18 cellular contexts compared by ENCODE assay signal in genomic region chrX:115251458-115252233, GRCh38. TPM values are rescaled to one million over a fixed set of nuclear protein-coding genes. Genes with fewer than 3 reads are reported as not detected.
A peak's percentile ranks its signal among the peaks of the same experiment; 100 is the strongest.
DNase-seq lines count a peak whose midpoint lies in the region; ATAC-seq and TF ChIP-seq lines count a peak whose summit lies in the region.
"Had no signal": no experiment of that assay in that cellular context is flagged by ENCODE, and none has a peak within 500 bp of the region (broad histone marks: within the 10 kb centered on the region; RNA-seq: fewer than 3 reads in every experiment).

No MANE protein-coding gene starts in this region.

- H4K20me1 ChIP-seq in SK-N-SH (ENCODE audit: insufficient read depth): no peaks in the 10 kb centered on the region

- TF ChIP-seq RAD21 in SK-N-SH (IDR thresholded peaks at IDR 0.05; ENCODE audit: low read length): no peak

- WGBS in transverse colon (ENCODE audit: low coverage in 1 of 2), 2 donors: 58 to 100% methylated on average over 1 to 2 of the region's 2 CpGs
- 48% methylated on average over 2 of the region's 2 CpGs for WGBS in SK-N-SH (ENCODE audit: low lambda C conversion rate)

- no peak overlapping the region for H3K9ac ChIP-seq in SK-N-SH

- peak overlapping the region in 2 of 3 experiments; percentile 42 to 49 for H3K27ac Mint-ChIP-seq in nephron
- H3K27ac Mint-ChIP-seq: T-helper 2 cell treated with Interferon-gamma antibody and Interleukin-4, amounts not matched to agents 5 μg/mL and 100 μg/mL, for 36 hours had no signal

- H2AFZ ChIP-seq in SK-N-SH (ENCODE audit: low read depth): no peak overlapping the region

- TF ChIP-seq CTCF in nephron (IDR thresholded peaks at IDR 0.05; ENCODE audit: unreplicated experiment in 3 of 3) (no peak), transverse colon (IDR thresholded peaks at IDR 0.05) (no peak), SK-N-SH (IDR thresholded peaks at IDR 0.05) (no peak)

- H3K27me3 ChIP-seq in transverse colon (no peaks in the 10 kb centered on the region), SK-N-SH (ENCODE audit: insufficient read depth) (no peaks in the 10 kb centered on the region)

- H3K4me3 ChIP-seq in transverse colon (no peak overlapping the region), SK-N-SH (ENCODE audit: low read depth in 2 of 2, low read length in 1 of 2) (no peak overlapping the region)

- no peaks in the 10 kb centered on the region for H3K36me3 Mint-ChIP-seq in nephron (ENCODE audit: low read depth)

- H3K9me3 Mint-ChIP-seq in nephron: no peaks in the 10 kb centered on the region
- H3K9me3 Mint-ChIP-seq: H9; T-helper 2 cell treated with Interferon-gamma antibody and Interleukin-4, amounts not matched to agents 5 μg/mL and 100 μg/mL, for 36 hours had no signal

- in situ Hi-C loops in transverse colon (cut with MboI; ENCODE audit: low pct_ligation_motif_present in 1 of 4, low pct_unique_long_range_greater_than_20kb in 1 of 4, low sequenced_read_pairs in 3 of 4): no loop called here

- POLR2A ChIA-PET in SK-N-SH (lab: Yijun Ruan, JAX): no interaction called here

- H3K36me3 ChIP-seq in transverse colon (no peaks in the 10 kb centered on the region), SK-N-SH (replicated peaks in 1 of 2; ENCODE audit: control insufficient read depth in 1 of 2, insufficient read depth in 2 of 2, low read length in 1 of 2) (no peaks in the 10 kb centered on the region)

- H3K9me2 ChIP-seq in SK-N-SH: no peaks in the 10 kb centered on the region; the same call in 1 of the 2 replicates

- intact Hi-C loops in transverse colon (cut with DNase I; ENCODE audit: low total_unique reads): no loop called here

- H3K4me1 ChIP-seq in transverse colon: no peaks in the 10 kb centered on the region
- no peaks in the 10 kb centered on the region for H3K4me1 ChIP-seq in SK-N-SH (ENCODE audit: control insufficient read depth in 1 of 2, insufficient read depth in 2 of 2, low read depth in 1 of 2, low read length in 1 of 2)

- H3K9me3 ChIP-seq in transverse colon (no peaks in the 10 kb centered on the region), SK-N-SH (no peaks in the 10 kb centered on the region)

- H3K27ac ChIP-seq in transverse colon: no peak overlapping the region
- H3K27ac ChIP-seq in SK-N-SH (ENCODE audit: low read depth in 2 of 2, low read length in 1 of 2): no peak overlapping the region
- H3K27ac ChIP-seq: C4-2B, HL-60 had no signal

- no peak for TF ChIP-seq EP300 in transverse colon (IDR thresholded peaks at IDR 0.05; ENCODE audit: low read depth)
- no peak for TF ChIP-seq EP300 in SK-N-SH (IDR thresholded peaks at IDR 0.05; ENCODE audit: borderline replicate concordance in 1 of 2, low read depth in 1 of 2, low read length in 1 of 2)

- no peak overlapping the region for H3K4me3 Mint-ChIP-seq in nephron
- H3K4me3 Mint-ChIP-seq: H9; T-helper 2 cell treated with Interferon-gamma antibody and Interleukin-4, amounts not matched to agents 5 μg/mL and 100 μg/mL, for 36 hours had no signal

- peaks cover 39% of the 10 kb centered on the region for H3K4me1 Mint-ChIP-seq in nephron

- ATAC-seq in GM18519 (IDR thresholded peaks at IDR 0.05; ENCODE audit: low FRiP score, unreplicated experiment): peak; percentile 74
- ATAC-seq in HG02884 (IDR thresholded peaks at IDR 0.05; ENCODE audit: unreplicated experiment): peak; percentile 62
- peak; percentile 84 for ATAC-seq in HG03565 (IDR thresholded peaks at IDR 0.05; ENCODE audit: unreplicated experiment)
- ATAC-seq in GM19324 (IDR thresholded peaks at IDR 0.05; ENCODE audit: low FRiP score, unreplicated experiment): no peak
- ATAC-seq: Panc1 had no signal

- no peak overlapping the region for H3K4me2 ChIP-seq in SK-N-SH

- H3F3A ChIP-seq in SK-N-SH (replicated peaks; ENCODE audit: insufficient read depth): no peaks in the 10 kb centered on the region

- no peak for TF ChIP-seq POLR2A in transverse colon (IDR thresholded peaks at IDR 0.05)

- H3K79me2 ChIP-seq in SK-N-SH (ENCODE audit: insufficient read depth): no peaks in the 10 kb centered on the region

- no peaks in the 10 kb centered on the region for H3K27me3 Mint-ChIP-seq in nephron (ENCODE audit: low read depth)

- DNase-seq in transverse colon (no peak), SK-N-SH (no peak)
- DNase-seq: DND-41, GDM1, H9, NCI-H1436, NCI-H2029, NCI-H2171 treated with DMSO at 0.1 percent for 48 hours, NCI-H510A treated with DMSO at 0.1 percent for 48 hours had no signal

- CTCF ChIA-PET in SK-N-SH (lab: Yijun Ruan, JAX): no interaction called here

TF ChIP-seq in SK-N-SH, 30 proteins besides CTCF, POLR2A, EP300 and RAD21:
- TF ChIP-seq RXRA (IDR thresholded peaks at IDR 0.05; ENCODE audit: borderline replicate concordance, low read depth): no peak
- TF ChIP-seq NFIC (IDR thresholded peaks at IDR 0.05; ENCODE audit: borderline replicate concordance): no peak
- no peak for TF ChIP-seq ZBTB33 (IDR thresholded peaks at IDR 0.05; ENCODE audit: borderline replicate concordance, low read depth)
- TF ChIP-seq RFX5 (IDR thresholded peaks at IDR 0.05; ENCODE audit: low read length): no peak
- no peak for TF ChIP-seq TCF12 (IDR thresholded peaks at IDR 0.05)
- TF ChIP-seq CHD2 (IDR thresholded peaks at IDR 0.05; ENCODE audit: low read length, partially characterized antibody): no peak
- no peak for TF ChIP-seq MEF2A (IDR thresholded peaks at IDR 0.05; ENCODE audit: borderline replicate concordance, low read depth)
- TF ChIP-seq TAF1 (IDR thresholded peaks at IDR 0.05; ENCODE audit: borderline replicate concordance, low read depth, low read length): no peak
- no peak for TF ChIP-seq GATA2 (CRISPR knock-in tag; IDR thresholded peaks at IDR 0.05)
- TF ChIP-seq NRF1 (IDR thresholded peaks at IDR 0.05; ENCODE audit: low read depth, low read length): no peak

RNA-seq across cellular contexts. Expression of gene LRCH2, which starts 17.8 kb away (rescaled TPM):
- total RNA-seq in transverse colon: 1 to 10 TPM; 1.2 to 7.8 (median 4.5) TPM
- 1.7 and 2.3 TPM in 2 replicates for polyA plus RNA-seq in SK-N-SH (2012; rRNA removed)
- polyA plus RNA-seq in SK-N-SH (2012; cell fraction: cytosol; rRNA removed): 2.9 and 3.5 TPM in 2 replicates
- 1.1 and 2.7 TPM in 2 replicates for polyA plus RNA-seq in SK-N-SH (2012; cell fraction: nucleus; rRNA removed)

RNA-seq across cellular contexts. Expression of gene LUZP4, which starts 37.9 kb away (rescaled TPM):
- not detected for total RNA-seq in transverse colon
- polyA plus RNA-seq in SK-N-SH (2012; rRNA removed): not detected in 2 replicates
- not detected in 2 replicates for polyA plus RNA-seq in SK-N-SH (2012; cell fraction: cytosol; rRNA removed)
- not detected in 2 replicates for polyA plus RNA-seq in SK-N-SH (2012; cell fraction: nucleus; rRNA removed)
- total RNA-seq: H9 had no signal
